ENCODE assay signal across 18 cellular contexts in genomic region chr13:104648291-104648690, GRCh38.
DNase-seq lines count a peak whose midpoint lies in the region; ATAC-seq and TF ChIP-seq lines count a peak whose summit lies in the region.
"Had no signal": no experiment of that assay in that cellular context is flagged by ENCODE, and none has a peak within 500 bp of the region (broad histone marks: within the 10 kb centered on the region; RNA-seq: fewer than 3 reads in every experiment).

No MANE protein-coding gene starts in this region.

- H3K9ac ChIP-seq in parathyroid adenoma = no peak overlapping the region
- H3K9ac ChIP-seq: BLaER1 had no signal

- no peak overlapping the region for H3K4me3 ChIP-seq in epithelial cell of proximal tubule (ENCODE audit: low read depth, low read length)
- no peak overlapping the region for H3K4me3 ChIP-seq in parathyroid adenoma (ENCODE audit: low read depth, low read length)
- H3K4me3 ChIP-seq: BLaER1, K562, PC-9 had no signal

- H3K9me3 ChIP-seq in parathyroid adenoma (ENCODE audit: control insufficient read depth, low read length) = no peaks in the 10 kb centered on the region
- H3K9me3 ChIP-seq: BLaER1 had no signal

- H2AFZ ChIP-seq in parathyroid adenoma = peak overlapping the region; percentile 53
- H2AFZ ChIP-seq: PC-9 had no signal

- POLR2A ChIA-PET in GM10248 (lab: Yijun Ruan, JAX) = no interaction called here

- H3K4me2 ChIP-seq in parathyroid adenoma (ENCODE audit: low read length) = no peak overlapping the region
- H3K4me2 ChIP-seq: BLaER1, PC-9 had no signal

- H3K27ac ChIP-seq in parathyroid adenoma = no peak overlapping the region
- H3K27ac ChIP-seq: BLaER1, PC-9 had no signal

- no peaks in the 10 kb centered on the region for H3K27me3 ChIP-seq in parathyroid adenoma (ENCODE audit: control insufficient read depth, insufficient read depth, low read length)
- H3K27me3 ChIP-seq: BLaER1 had no signal

- no peaks in the 10 kb centered on the region for H3K79me2 ChIP-seq in parathyroid adenoma

- TF ChIP-seq CTCF in epithelial cell of proximal tubule (conservative IDR thresholded peaks at IDR 0.05; ENCODE audit: low read depth, low read length) (no peak), parathyroid adenoma (IDR thresholded peaks at IDR 0.05) (no peak), GM10248 (IDR thresholded peaks at IDR 0.05; ENCODE audit: control extremely low read depth, extremely low read depth, low read depth, missing control alignments) (no peak)

- no peaks in the 10 kb centered on the region for H3K36me3 ChIP-seq in parathyroid adenoma (ENCODE audit: control insufficient read depth, insufficient read depth, low read length)
- H3K36me3 ChIP-seq: BLaER1 had no signal

- H3K4me1 ChIP-seq in parathyroid adenoma = no peaks in the 10 kb centered on the region
- H3K4me1 ChIP-seq: BLaER1 had no signal

- no peak for ATAC-seq in GM19324 (IDR thresholded peaks at IDR 0.05; ENCODE audit: low FRiP score, unreplicated experiment)
- ATAC-seq: CD8-positive, alpha-beta T cell; K562 had no signal

- DNase-seq in NCI-H1694 treated with DMSO at 0.1 percent for 48 hours (lab: John Stamatoyannopoulos, UW) (peak; percentile 15), NCI-H1694 (lab: John Stamatoyannopoulos, UW) (no peak), NCI-H345 (lab: John Stamatoyannopoulos, UW) (peak; percentile 69), epithelial cell of proximal tubule (ENCODE audit: low read depth) (peak; percentile 25), dedifferentiated amniotic fluid mesenchymal stem cell (ENCODE audit: extremely low spot score) (no peak), GM10248 (ENCODE audit: extremely low spot score) (no peak)
- DNase-seq: 8988T; CD8-positive, alpha-beta T cell; GF-D8; MV-4-11; NCI-H1436; NCI-H2081 treated with DMSO at 0.1 percent for 48 hours; NCI-H510A; PC-9 had no signal

- CTCF ChIA-PET in GM10248 (lab: Yijun Ruan, JAX) = interaction anchor here (1.5 kb wide), 1 partner anchor 12 kb away, joined by 3 read pairs; no protein-coding TSS in a partner anchor

Comparison
In these comparisons a context has a peak if more than half of its experiments do, and no peak if none do; other contexts are left out.
1. DNase-seq: peak in NCI-H1694 treated with DMSO at 0.1 percent for 48 hours (single experiment), NCI-H345 (single experiment) and epithelial cell of proximal tubule (single experiment); none in NCI-H1694 (single experiment), dedifferentiated amniotic fluid mesenchymal stem cell (single experiment) and GM10248 (single experiment).